ENCODE assay signal across 14 cellular contexts in genomic region chr7:133436014-133436428, GRCh38.
DNase-seq lines count a peak whose midpoint lies in the region; ATAC-seq, FAIRE-seq and TF ChIP-seq lines count a peak whose summit lies in the region.
"Had no signal": no experiment of that assay in that cellular context is flagged by ENCODE, and none has a peak within 500 bp of the region (broad histone marks: within the 10 kb centered on the region; RNA-seq: fewer than 3 reads in every experiment).

No MANE protein-coding gene starts in this region.

- H3K4me3 Mint-ChIP-seq in GM23338, result no peak overlapping the region

- intact Hi-C loops in colonic mucosa (cut with DNase I), result no loop called here
- intact Hi-C loops in right lobe of liver (cut with DNase I), result no loop called here

- TF ChIP-seq EP300 in SK-N-SH (IDR thresholded peaks at IDR 0.05; ENCODE audit: borderline replicate concordance in 1 of 2, low read depth in 1 of 2, low read length in 1 of 2), result peak in 1 of 2 experiments; percentile 6; a peak in 1 of 4 replicates

- H3F3A ChIP-seq in GM23338 (replicated peaks; ENCODE audit: low read depth), result no peaks in the 10 kb centered on the region
- peaks cover 19% of the 10 kb centered on the region for H3F3A ChIP-seq in SK-N-SH (replicated peaks; ENCODE audit: insufficient read depth)

- H3K27ac Mint-ChIP-seq in GM23338, result peak overlapping the region; percentile 45

- H4K20me1 ChIP-seq in GM23338 (replicated peaks; ENCODE audit: insufficient read depth) (0 out of 2 replicates have a peak, but pooled peaks cover 4% of the 10 kb centered on the region), SK-N-SH (ENCODE audit: insufficient read depth) (no peaks in the 10 kb centered on the region)

- peaks cover 17% of the 10 kb centered on the region for H3K4me1 Mint-ChIP-seq in GM23338

- H3K27me3 Mint-ChIP-seq in GM23338 (ENCODE audit: insufficient read depth, low read depth, poor library complexity), result peaks cover 2% of the 10 kb centered on the region

- no peaks in the 10 kb centered on the region for H3K9me3 Mint-ChIP-seq in GM23338

- no peak for ATAC-seq in GM23338
- ATAC-seq in right lobe of liver, result no peak
- ATAC-seq: stimulated activated naive CD8-positive, alpha-beta T cell treated with anti-CD3 and anti-CD28 coated beads, Interleukin-15, Interleukin-2, amounts not matched to agents 100 U/mL and 50 U/mL, for 24 hours had no signal

- H3K4me1 ChIP-seq in GM23338 (ENCODE audit: insufficient read depth) (peaks cover 14% of the 10 kb centered on the region), SK-N-SH (ENCODE audit: control insufficient read depth in 1 of 2, insufficient read depth in 2 of 2, low read depth in 1 of 2, low read length in 1 of 2) (peaks cover 22 to 30% of the 10 kb centered on the region in 2 experiments; a peak in 3 of 4 replicates), colonic mucosa (no peaks in the 10 kb centered on the region), right lobe of liver (no peaks in the 10 kb centered on the region)
- H3K4me1 ChIP-seq: ascending aorta had no signal

- H3K9me3 ChIP-seq in SK-N-SH (no peaks in the 10 kb centered on the region), colonic mucosa (no peaks in the 10 kb centered on the region), right lobe of liver (no peaks in the 10 kb centered on the region)
- H3K9me3 ChIP-seq: ascending aorta had no signal

- H3K4me2 ChIP-seq in GM23338 (no peak overlapping the region), SK-N-SH (peak overlapping the region; percentile 28)

- DNase-seq in GM23338 (ENCODE audit: low spot score) (no peak), SK-N-SH (no peak), fibroblast of pulmonary artery (ENCODE audit: low read depth) (peak; percentile 90), skeletal muscle cell (ENCODE audit: low read depth) (peak; percentile 89), GM12891 (ENCODE audit: insufficient read length, low spot score) (no peak), colonic mucosa (no peak), SIG-M5 (lab: John Stamatoyannopoulos, UW) (no peak), right lobe of liver (no peak)
- DNase-seq: DND-41; glutamatergic neuron; MM.1S; NCI-H524; stimulated activated naive CD8-positive, alpha-beta T cell treated with anti-CD3 and anti-CD28 coated beads, Interleukin-15, Interleukin-2, amounts not matched to agents 100 U/mL and 50 U/mL, for 24 hours had no signal

- POLR2A ChIA-PET in SK-N-SH (lab: Yijun Ruan, JAX), result no interaction called here

- CTCF ChIA-PET in SK-N-SH (lab: Yijun Ruan, JAX), result interaction anchor here (0.7 to 3.3 kb wide), 5 partner anchors 131 to 1118 kb away, joined by 3 to 25 read pairs (median 4); no protein-coding TSS in a partner anchor

- H2AFZ ChIP-seq in GM23338, result no peak overlapping the region
- H2AFZ ChIP-seq in SK-N-SH (ENCODE audit: low read depth), result no peak overlapping the region

- TF ChIP-seq CTCF in GM23338 (conservative IDR thresholded peaks at IDR 0.05; ENCODE audit: low read depth in 2 of 2) (no peak), SK-N-SH (IDR thresholded peaks at IDR 0.05) (0 out of 2 replicates have a peak, but pooled peaks have one; percentile 19), fibroblast of pulmonary artery (IDR thresholded peaks at IDR 0.05; ENCODE audit: low read length, missing control alignments) (no peak), colonic mucosa (IDR thresholded peaks at IDR 0.05) (no peak), right lobe of liver (IDR thresholded peaks at IDR 0.05) (no peak)

- H3K9me2 ChIP-seq in GM23338 (ENCODE audit: insufficient read depth) (peaks cover 10% of the 10 kb centered on the region; the same call in 1 of the 2 replicates), SK-N-SH (no peaks in the 10 kb centered on the region)

- no peak for TF ChIP-seq RAD21 in SK-N-SH (IDR thresholded peaks at IDR 0.05; ENCODE audit: low read length)

- H3K79me2 ChIP-seq in GM23338 (replicated peaks; ENCODE audit: insufficient read depth) (no peaks in the 10 kb centered on the region; the same call in 1 of the 2 replicates), SK-N-SH (ENCODE audit: insufficient read depth) (peaks cover 35% of the 10 kb centered on the region)

- H3K27me3 ChIP-seq in GM23338 (ENCODE audit: insufficient read depth) (no peaks in the 10 kb centered on the region), SK-N-SH (ENCODE audit: insufficient read depth) (no peaks in the 10 kb centered on the region), colonic mucosa (no peaks in the 10 kb centered on the region), right lobe of liver (no peaks in the 10 kb centered on the region)
- H3K27me3 ChIP-seq: ascending aorta had no signal

- WGBS in SK-N-SH (ENCODE audit: low lambda C conversion rate), result 39% methylated on average over 3 of the region's 3 CpGs
- WGBS in right lobe of liver (ENCODE audit: insufficient coverage, low coverage, low lambda C conversion rate, missing lambda C conversion rate), result 52% methylated on average over 3 of the region's 3 CpGs

- H3K36me3 ChIP-seq in GM23338 (ENCODE audit: insufficient read depth) (no peaks in the 10 kb centered on the region), SK-N-SH (replicated peaks in 1 of 2; ENCODE audit: control insufficient read depth in 1 of 2, insufficient read depth in 2 of 2, low read length in 1 of 2) (peaks cover 0 to 3% of the 10 kb centered on the region in 2 experiments), colonic mucosa (no peaks in the 10 kb centered on the region), right lobe of liver (no peaks in the 10 kb centered on the region)
- H3K36me3 ChIP-seq: ascending aorta had no signal

- TF ChIP-seq POLR2A in GM12891 (IDR thresholded peaks at IDR 0.05; ENCODE audit: low read depth, low read length), result no peak
- TF ChIP-seq POLR2A in right lobe of liver (IDR thresholded peaks at IDR 0.05), result no peak

- H3K27ac ChIP-seq in GM23338 (ENCODE audit: low read depth) (no peak overlapping the region), SK-N-SH (ENCODE audit: low read depth in 2 of 2, low read length in 1 of 2) (peak overlapping the region; percentile 76 to 92), colonic mucosa (no peak overlapping the region), right lobe of liver (no peak overlapping the region)
- H3K27ac ChIP-seq: ascending aorta had no signal

- no peak for FAIRE-seq in GM12891 (lab: Jason Lieb, UNC)

- H3K9ac ChIP-seq in SK-N-SH (peak overlapping the region; percentile 33; the same call in 1 of the 2 replicates), colonic mucosa (ENCODE audit: low read depth in 2 of 2, low read length in 2 of 2) (no peak overlapping the region)

- no peak overlapping the region for H3K4me3 ChIP-seq in GM23338
- no peak overlapping the region for H3K4me3 ChIP-seq in SK-N-SH (ENCODE audit: low read depth in 2 of 2, low read length in 1 of 2)
- H3K4me3 ChIP-seq in fibroblast of pulmonary artery (replicated peaks; ENCODE audit: low read depth, low read length), result no peak overlapping the region
- H3K4me3 ChIP-seq in skeletal muscle cell (ENCODE audit: low read depth, low read length), result no peak overlapping the region
- H3K4me3 ChIP-seq in colonic mucosa, result no peak overlapping the region
- no peak overlapping the region for H3K4me3 ChIP-seq in right lobe of liver
- H3K4me3 ChIP-seq: ascending aorta had no signal

- H3K36me3 Mint-ChIP-seq in GM23338 (ENCODE audit: low read depth), result no peaks in the 10 kb centered on the region; the same call in 2 of the 3 replicates

TF ChIP-seq in GM23338, 12 proteins besides CTCF, POLR2A, EP300 and RAD21 (continues in another document):
- TF ChIP-seq ETS1 (IDR thresholded peaks at IDR 0.05), result no peak
- TF ChIP-seq ZNF331 (CRISPR knock-in tag; IDR thresholded peaks at IDR 0.05; ENCODE audit: low read depth), result no peak

TF ChIP-seq in SK-N-SH, 30 proteins besides CTCF, POLR2A, EP300 and RAD21:
- no peak for TF ChIP-seq MXI1 (IDR thresholded peaks at IDR 0.05; ENCODE audit: low read depth, low read length)
- peak; percentile 66 for TF ChIP-seq NFIC (IDR thresholded peaks at IDR 0.05; ENCODE audit: borderline replicate concordance)
- no peak for TF ChIP-seq ELF1 (IDR thresholded peaks at IDR 0.05)
- 0 out of 2 replicates have a peak, but pooled peaks have one; percentile 19 for TF ChIP-seq JUND (IDR thresholded peaks at IDR 0.05)
- TF ChIP-seq PBX3 (IDR thresholded peaks at IDR 0.05), result peak; percentile 54; the same call in 1 of the 2 replicates
- TF ChIP-seq RXRA (IDR thresholded peaks at IDR 0.05; ENCODE audit: borderline replicate concordance, low read depth), result peak; percentile 40; the same call in 1 of the 2 replicates
TF ChIP-seq in SK-N-SH: peak in this region for 4.

TF ChIP-seq in GM12891, 5 proteins besides CTCF, POLR2A, EP300 and RAD21:
- TF ChIP-seq POLR2AphosphoS5 (IDR thresholded peaks at IDR 0.05; ENCODE audit: low read depth, low read length) (no peak), POU2F2 (IDR thresholded peaks at IDR 0.05; ENCODE audit: low read depth, low read length) (no peak), SPI1 (IDR thresholded peaks at IDR 0.05; ENCODE audit: low read depth, low read length) (no peak), PAX5 (IDR thresholded peaks at IDR 0.05; ENCODE audit: insufficient read depth, low read length, severe bottlenecking) (no peak)
TF ChIP-seq in GM12891: peak in this region for 0.

Comparison
In these comparisons a context has a peak if more than half of its experiments do, and no peak if none do; other contexts are left out.
1. DNase-seq: peak in fibroblast of pulmonary artery (single experiment) and skeletal muscle cell (single experiment); none in GM23338 (single experiment), SK-N-SH (single experiment), GM12891 (single experiment), colonic mucosa (single experiment), SIG-M5 (single experiment) and right lobe of liver (0 of 3).
2. H3K27ac ChIP-seq: peak in SK-N-SH (2 of 2); none in GM23338 (single experiment), colonic mucosa (single experiment) and right lobe of liver (0 of 3).